ENCODE assay signal across 28 cellular contexts in genomic region chr22:22996511-22997261, GRCh38.
"Had no signal": no experiment of that assay in that cellular context is flagged by ENCODE, and none has a peak within 500 bp of the region (broad histone marks: within the 10 kb centered on the region; RNA-seq: fewer than 3 reads in every experiment).

No MANE protein-coding gene starts in this region.

- H3K27ac ChIP-seq: stomach, suprapubic skin, testis, thoracic aorta, thyroid gland, tibial artery, tibial nerve, transverse colon, upper lobe of left lung, upper lobe of right lung, uterus, vagina had no signal

- H3K27me3 ChIP-seq: stomach, suprapubic skin, testis, thyroid gland, tibial nerve, transverse colon, upper lobe of left lung, upper lobe of right lung, uterus, vagina had no signal

- H3K9me3 ChIP-seq: testis, thyroid gland, vagina had no signal

- DNase-seq: stimulated activated CD4-positive, alpha-beta T cell treated with anti-CD3 and anti-CD28 coated beads, Interleukin-2, amount 100 ng/mL, for 48 hours; stimulated activated CD4-positive, alpha-beta T cell treated with anti-CD3 and anti-CD28 coated beads, Interleukin-4, amount 100 ng/mL, for 1 hour; stimulated activated CD4-positive, alpha-beta T cell treated with anti-CD3 and anti-CD28 coated beads, Interleukin-4, amount 100 ng/mL, for 24 hours; stimulated activated CD4-positive, alpha-beta T cell treated with anti-CD3 and anti-CD28 coated beads, Interleukin-4, amount 100 ng/mL, for 4 hours; stimulated activated CD8-positive, alpha-beta memory T cell treated with anti-CD3 and anti-CD28 coated beads, Interleukin-4, amount 100 ng/mL, for 48 hours; stimulated activated naive CD4-positive, alpha-beta T cell; stimulated activated naive CD4-positive, alpha-beta T cell treated with Interleukin-2 at 50 U/mL for 16 hours; stimulated activated naive CD8-positive, alpha-beta T cell treated with anti-CD3 and anti-CD28 coated beads, Interleukin-15, amount 100 ng/mL, for 72 hours; stimulated activated naive CD8-positive, alpha-beta T cell treated with anti-CD3 and anti-CD28 coated beads, Interleukin-15, Interleukin-2, amounts not matched to agents 100 U/mL and 50 U/mL, for 24 hours; stomach; substantia nigra; testis; thyroid gland; tibial artery; transverse colon; trophoblast cell; upper lobe of left lung; upper lobe of right lung; uterus had no signal

- H3K36me3 Mint-ChIP-seq: stimulated activated effector memory CD8-positive, alpha-beta T cell treated with anti-CD3 and anti-CD28 coated beads, Interleukin-12 subunit alpha, Interleukin-12 subunit beta, amount 100 ng/mL, for 72 hours; type B pancreatic cell had no signal

- FAIRE-seq: urothelium cell line had no signal

- H3K36me3 ChIP-seq: stomach, suprapubic skin, thoracic aorta, thyroid gland, tibial artery, tibial nerve, transverse colon, upper lobe of left lung, upper lobe of right lung, uterus, vagina had no signal

- H3K4me1 Mint-ChIP-seq: stimulated activated effector memory CD8-positive, alpha-beta T cell treated with anti-CD3 and anti-CD28 coated beads, Interleukin-12 subunit alpha, Interleukin-12 subunit beta, amount 100 ng/mL, for 72 hours; stimulated activated naive CD8-positive, alpha-beta T cell treated with anti-CD3 and anti-CD28 coated beads, Interleukin-15, amount 100 ng/mL, for 72 hours had no signal

- ATAC-seq: stimulated activated effector memory CD8-positive, alpha-beta T cell treated with anti-CD3 and anti-CD28 coated beads, Interleukin-12 subunit alpha, Interleukin-12 subunit beta, amount 100 ng/mL, for 72 hours; stimulated activated memory B cell treated with anti-CD40 and anti-IgM and Interleukin-4, amounts not matched to agents 10 μg/mL and 1 μg/mL and 100 μg/mL, for 72 hours; stimulated activated naive CD8-positive, alpha-beta T cell treated with anti-CD3 and anti-CD28 coated beads, Interleukin-15, amount 100 ng/mL, for 72 hours; stimulated activated naive CD8-positive, alpha-beta T cell treated with anti-CD3 and anti-CD28 coated beads, Interleukin-15, Interleukin-2, amounts not matched to agents 100 U/mL and 50 U/mL, for 24 hours; upper lobe of right lung had no signal

- H3K27me3 Mint-ChIP-seq: stimulated activated memory B cell treated with anti-CD40 and anti-IgM and Interleukin-4, amounts not matched to agents 10 μg/mL and 1 μg/mL and 100 μg/mL, for 72 hours had no signal

- H3K27ac Mint-ChIP-seq: stimulated activated effector memory CD8-positive, alpha-beta T cell treated with anti-CD3 and anti-CD28 coated beads, Interleukin-12 subunit alpha, Interleukin-12 subunit beta, amount 100 ng/mL, for 72 hours; stimulated activated memory B cell treated with anti-CD40 and anti-IgM and Interleukin-4, amounts not matched to agents 10 μg/mL and 1 μg/mL and 100 μg/mL, for 72 hours; stimulated activated naive CD8-positive, alpha-beta T cell treated with anti-CD3 and anti-CD28 coated beads, Interleukin-15, amount 100 ng/mL, for 72 hours; stimulated activated naive CD8-positive, alpha-beta T cell treated with anti-CD3 and anti-CD28 coated beads, Interleukin-15, Interleukin-2, amounts not matched to agents 100 ng/mL and 50 ng/mL, for 24 hours; type B pancreatic cell had no signal

- H3K4me3 Mint-ChIP-seq: stimulated activated effector memory CD8-positive, alpha-beta T cell treated with anti-CD3 and anti-CD28 coated beads, Interleukin-12 subunit alpha, Interleukin-12 subunit beta, amount 100 ng/mL, for 72 hours; stimulated activated memory B cell treated with anti-CD40 and anti-IgM and Interleukin-4, amounts not matched to agents 10 μg/mL and 1 μg/mL and 100 μg/mL, for 72 hours; stimulated activated naive CD8-positive, alpha-beta T cell treated with anti-CD3 and anti-CD28 coated beads, Interleukin-15, amount 100 ng/mL, for 72 hours; stimulated activated naive CD8-positive, alpha-beta T cell treated with anti-CD3 and anti-CD28 coated beads, Interleukin-15, Interleukin-2, amounts not matched to agents 100 ng/mL and 50 ng/mL, for 24 hours; type B pancreatic cell had no signal

- H3K4me3 ChIP-seq: stomach, suprapubic skin, testis, thoracic aorta, thyroid gland, tibial artery, tibial nerve, transverse colon, upper lobe of left lung, upper lobe of right lung, uterus, vagina had no signal

- H3K4me1 ChIP-seq: stomach, suprapubic skin, testis, thyroid gland, tibial artery, tibial nerve, upper lobe of left lung, upper lobe of right lung, uterus, vagina had no signal
